Comparison of ENCODE assay signal across 8 cellular contexts in genomic region chr13:110713642-110713952, GRCh38. TPM values are rescaled to one million over a fixed set of nuclear protein-coding genes. Genes with fewer than 3 reads are reported as not detected.
DNase-seq lines count a peak whose midpoint lies in the region; ATAC-seq and TF ChIP-seq lines count a peak whose summit lies in the region.

TSS of gene ING1 (plus strand) at chr13:110713700. CDS start at chr13:110714150, 450 bp downstream.

- peaks cover 5% of the 10 kb centered on the region; the same call in 1 of the 3 replicates for H3K9me3 Mint-ChIP-seq in GM23338
- H3K9me3 Mint-ChIP-seq in T-helper 1 cell treated with Interleukin-12 subunit alpha and Interleukin-12 subunit beta and Interleukin-4 antibody, amounts not matched to agents 30 μg/mL and 1 μg/mL, for 36 hours, result no peaks in the 10 kb centered on the region

- H3K9me3 ChIP-seq in gastroesophageal sphincter, result no peaks in the 10 kb centered on the region
- H3K9me3 ChIP-seq in gastrocnemius medialis, result no peaks in the 10 kb centered on the region

- peak within 1 kb of the TSS; percentile 98 for H3K4me3 Mint-ChIP-seq in GM23338
- H3K4me3 Mint-ChIP-seq in T-helper 1 cell treated with Interleukin-12 subunit alpha and Interleukin-12 subunit beta and Interleukin-4 antibody, amounts not matched to agents 30 μg/mL and 1 μg/mL, for 36 hours, result peak within 1 kb of the TSS; percentile 91

- DNase-seq in GM23338 (ENCODE audit: low spot score) (no peak), gastrocnemius medialis (no peak), AML-193 (lab: John Stamatoyannopoulos, UW) (no peak), dedifferentiated amniotic fluid mesenchymal stem cell (ENCODE audit: extremely low spot score) (no peak), SHP77 treated with DMSO at 0.1 percent for 48 hours (lab: John Stamatoyannopoulos, UW) (no peak)

- TF ChIP-seq CTCF in GM23338 (conservative IDR thresholded peaks at IDR 0.05; ENCODE audit: low read depth in 2 of 2) (no peak), gastroesophageal sphincter (IDR thresholded peaks at IDR 0.05) (no peak), gastrocnemius medialis (IDR thresholded peaks at IDR 0.05 in 4 of 5, conservative IDR thresholded peaks at IDR 0.05 in 1 of 5) (no peak)

- peaks cover 41% of the 10 kb centered on the region for H3K79me2 ChIP-seq in GM23338 (replicated peaks; ENCODE audit: insufficient read depth)

- peaks cover 18% of the 10 kb centered on the region for H3K4me1 ChIP-seq in GM23338 (ENCODE audit: insufficient read depth)
- peaks cover 2 to 38% (median 21%) of the 10 kb centered on the region in 3 donors for H3K4me1 ChIP-seq in gastroesophageal sphincter
- peaks cover 25 to 30% of the 10 kb centered on the region in 2 donors for H3K4me1 ChIP-seq in gastrocnemius medialis

- H3K4me3 ChIP-seq in GM23338 (peak within 1 kb of the TSS; percentile 80), gastroesophageal sphincter (peak within 1 kb of the TSS; percentile 85 to 91), gastrocnemius medialis (peak within 1 kb of the TSS; percentile 85 to 98 (median 94))

- ATAC-seq in GM23338 (no peak), gastroesophageal sphincter (no peak), gastrocnemius medialis (no peak), HG03565 (IDR thresholded peaks at IDR 0.05; ENCODE audit: unreplicated experiment) (no peak)

- H3F3A ChIP-seq in GM23338 (replicated peaks; ENCODE audit: low read depth), result peaks cover 9% of the 10 kb centered on the region; the same call in 1 of the 2 replicates

- H3K36me3 ChIP-seq in GM23338 (ENCODE audit: insufficient read depth) (no peaks in the 10 kb centered on the region), gastroesophageal sphincter (no peaks in the 10 kb centered on the region), gastrocnemius medialis (no peaks in the 10 kb centered on the region)

- peak within 1 kb of the TSS; percentile 99 for H3K27ac Mint-ChIP-seq in GM23338
- H3K27ac Mint-ChIP-seq in T-helper 1 cell treated with Interleukin-12 subunit alpha and Interleukin-12 subunit beta and Interleukin-4 antibody, amounts not matched to agents 30 μg/mL and 1 μg/mL, for 36 hours, result peak within 1 kb of the TSS; percentile 96

- no peak for TF ChIP-seq EP300 in gastroesophageal sphincter (IDR thresholded peaks at IDR 0.05)

- intact Hi-C loops in gastrocnemius medialis (cut with DNase I; ENCODE audit: low total_unique reads), result loop anchor here (2.0 to 10.0 kb wide), 8 partner anchors 99 to 926 kb away; partner anchors contain the start of genes ANKRD10, IRS2, NAXD and RAB20

- peaks cover 27% of the 10 kb centered on the region for H4K20me1 ChIP-seq in GM23338 (replicated peaks; ENCODE audit: insufficient read depth)

- H3K4me1 Mint-ChIP-seq in GM23338, result peaks cover 20% of the 10 kb centered on the region
- peaks cover 15% of the 10 kb centered on the region for H3K4me1 Mint-ChIP-seq in T-helper 1 cell treated with Interleukin-12 subunit alpha and Interleukin-12 subunit beta and Interleukin-4 antibody, amounts not matched to agents 30 μg/mL and 1 μg/mL, for 36 hours (ENCODE audit: low read depth)

- H2AFZ ChIP-seq in GM23338, result no peak within 1 kb of the TSS

- no peaks in the 10 kb centered on the region for H3K9me2 ChIP-seq in GM23338 (ENCODE audit: insufficient read depth)

- TF ChIP-seq POLR2A in gastroesophageal sphincter (IDR thresholded peaks at IDR 0.05), result no peak
- TF ChIP-seq POLR2A in gastrocnemius medialis (IDR thresholded peaks at IDR 0.05), result no peak

- H3K4me2 ChIP-seq in GM23338, result peak within 1 kb of the TSS; percentile 90

- H3K27me3 Mint-ChIP-seq in GM23338 (ENCODE audit: insufficient read depth, low read depth, poor library complexity), result peaks cover 15% of the 10 kb centered on the region
- H3K27me3 Mint-ChIP-seq in T-helper 1 cell treated with Interleukin-12 subunit alpha and Interleukin-12 subunit beta and Interleukin-4 antibody, amounts not matched to agents 30 μg/mL and 1 μg/mL, for 36 hours (ENCODE audit: low read depth), result no peaks in the 10 kb centered on the region

- WGBS in gastroesophageal sphincter (ENCODE audit: low coverage in 1 of 2), 2 donors, result 0% methylated on average over 8 of the region's 45 CpGs; no CpG with 5 or more reads in 1 of the 2 donors

- H3K36me3 Mint-ChIP-seq in GM23338 (ENCODE audit: low read depth), result peaks cover 4% of the 10 kb centered on the region; the same call in 2 of the 3 replicates
- no peaks in the 10 kb centered on the region for H3K36me3 Mint-ChIP-seq in T-helper 1 cell treated with Interleukin-12 subunit alpha and Interleukin-12 subunit beta and Interleukin-4 antibody, amounts not matched to agents 30 μg/mL and 1 μg/mL, for 36 hours (ENCODE audit: low read depth)

- in situ Hi-C loops in gastrocnemius medialis (cut with MboI; ENCODE audit: low sequenced_read_pairs in 4 of 4), result loop anchor here in 2 of 4 donors (25.0 kb wide), 1 partner anchor 199 kb away; the partner anchor contains the start of gene ANKRD10 (in 2 of the 2)

- H3K27ac ChIP-seq in GM23338 (ENCODE audit: low read depth), result peak within 1 kb of the TSS; percentile 94
- H3K27ac ChIP-seq in gastroesophageal sphincter, result peak within 1 kb of the TSS; percentile 87 to 100 (median 100)
- H3K27ac ChIP-seq in gastrocnemius medialis, result peak within 1 kb of the TSS; percentile 97 to 100 (median 100)

- H3K27me3 ChIP-seq in GM23338 (ENCODE audit: insufficient read depth) (no peaks in the 10 kb centered on the region), gastroesophageal sphincter (no peaks in the 10 kb centered on the region), gastrocnemius medialis (no peaks in the 10 kb centered on the region)

TF ChIP-seq in GM23338, 12 proteins besides CTCF, POLR2A, EP300 and RAD21:
- TF ChIP-seq, protein P1, sequence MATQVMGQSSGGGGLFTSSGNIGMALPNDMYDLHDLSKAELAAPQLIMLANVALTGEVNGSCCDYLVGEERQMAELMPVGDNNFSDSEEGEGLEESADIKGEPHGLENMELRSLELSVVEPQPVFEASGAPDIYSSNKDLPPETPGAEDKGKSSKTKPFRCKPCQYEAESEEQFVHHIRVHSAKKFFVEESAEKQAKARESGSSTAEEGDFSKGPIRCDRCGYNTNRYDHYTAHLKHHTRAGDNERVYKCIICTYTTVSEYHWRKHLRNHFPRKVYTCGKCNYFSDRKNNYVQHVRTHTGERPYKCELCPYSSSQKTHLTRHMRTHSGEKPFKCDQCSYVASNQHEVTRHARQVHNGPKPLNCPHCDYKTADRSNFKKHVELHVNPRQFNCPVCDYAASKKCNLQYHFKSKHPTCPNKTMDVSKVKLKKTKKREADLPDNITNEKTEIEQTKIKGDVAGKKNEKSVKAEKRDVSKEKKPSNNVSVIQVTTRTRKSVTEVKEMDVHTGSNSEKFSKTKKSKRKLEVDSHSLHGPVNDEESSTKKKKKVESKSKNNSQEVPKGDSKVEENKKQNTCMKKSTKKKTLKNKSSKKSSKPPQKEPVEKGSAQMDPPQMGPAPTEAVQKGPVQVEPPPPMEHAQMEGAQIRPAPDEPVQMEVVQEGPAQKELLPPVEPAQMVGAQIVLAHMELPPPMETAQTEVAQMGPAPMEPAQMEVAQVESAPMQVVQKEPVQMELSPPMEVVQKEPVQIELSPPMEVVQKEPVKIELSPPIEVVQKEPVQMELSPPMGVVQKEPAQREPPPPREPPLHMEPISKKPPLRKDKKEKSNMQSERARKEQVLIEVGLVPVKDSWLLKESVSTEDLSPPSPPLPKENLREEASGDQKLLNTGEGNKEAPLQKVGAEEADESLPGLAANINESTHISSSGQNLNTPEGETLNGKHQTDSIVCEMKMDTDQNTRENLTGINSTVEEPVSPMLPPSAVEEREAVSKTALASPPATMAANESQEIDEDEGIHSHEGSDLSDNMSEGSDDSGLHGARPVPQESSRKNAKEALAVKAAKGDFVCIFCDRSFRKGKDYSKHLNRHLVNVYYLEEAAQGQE (IDR thresholded peaks at IDR 0.05; ENCODE audit: unreplicated experiment), result no peak
- TF ChIP-seq STAT1 (IDR thresholded peaks at IDR 0.05; ENCODE audit: unreplicated experiment) (no peak), EZH2 (IDR thresholded peaks at IDR 0.05; ENCODE audit: low read depth, unreplicated experiment) (no peak), CREB1 (CRISPR knock-in tag; IDR thresholded peaks at IDR 0.05; ENCODE audit: low read depth) (no peak), EZH2phosphoT487 (IDR thresholded peaks at IDR 0.05; ENCODE audit: unreplicated experiment) (no peak), POLR2AphosphoS5 (IDR thresholded peaks at IDR 0.05; ENCODE audit: low read depth) (no peak)

RNA-seq across cellular contexts. Expression of gene ING1, which starts in this region (rescaled TPM):
- 34.4 and 35.8 TPM in 2 replicates for total RNA-seq in GM23338 (2014; rRNA removed; shearing (Covaris generic))
- polyA plus RNA-seq in GM23338 (2016; fragmentation: Nextera tagmentation; extraction: Ambion mirVana), result 26.9 and 27.4 TPM in 2 replicates
- total RNA-seq in gastroesophageal sphincter (10 to 100 TPM; 16.2 to 29.0 (median 22.7) TPM), gastrocnemius medialis (10 to 100 TPM in 2 of 4 donors, 1 to 10 TPM in 2; 5.9 to 18.2 (median 13.5) TPM)
